1 cellular context compared by ENCODE assay signal in genomic region chr6:28751514-28751913, GRCh38.
TF ChIP-seq lines count a peak whose summit lies in the region.

No MANE protein-coding gene starts in this region.

TF ChIP-seq in K562, 482 proteins besides CTCF, POLR2A, EP300 and RAD21 (continues in another document):
- no peak for TF ChIP-seq ZNF75A (CRISPR knock-in tag; IDR thresholded peaks at IDR 0.05)
- no peak for TF ChIP-seq YBX1 (IDR thresholded peaks at IDR 0.05)
- no peak for TF ChIP-seq EWSR1 (IDR thresholded peaks at IDR 0.05; ENCODE audit: borderline replicate concordance, low read depth, partially characterized antibody)
- TF ChIP-seq GABPB1 (CRISPR knock-in tag; IDR thresholded peaks at IDR 0.05), result no peak
- no peak for TF ChIP-seq TAF15 (IDR thresholded peaks at IDR 0.05; ENCODE audit: low read depth, low read length)
- no peak; the same call in 1 of the 2 replicates for TF ChIP-seq EP400 (IDR thresholded peaks at IDR 0.05)
- no peak for TF ChIP-seq ZFP30 (CRISPR knock-in tag; IDR thresholded peaks at IDR 0.05; ENCODE audit: borderline replicate concordance)
- no peak for TF ChIP-seq THAP12 (CRISPR knock-in tag; IDR thresholded peaks at IDR 0.05)
- no peak for TF ChIP-seq SNRNP70 (optimal IDR thresholded peaks at IDR 0.05; ENCODE audit: low read depth, low read length)
- TF ChIP-seq MTA3 (IDR thresholded peaks at IDR 0.05; ENCODE audit: borderline replicate concordance), result peak; percentile 70
- no peak for TF ChIP-seq POLR2H (tag; IDR thresholded peaks at IDR 0.05; ENCODE audit: low read depth)
- TF ChIP-seq ZBTB17 (CRISPR knock-in tag; IDR thresholded peaks at IDR 0.05), result no peak
- no peak for TF ChIP-seq ZNF133 (CRISPR knock-in tag; IDR thresholded peaks at IDR 0.05)
- TF ChIP-seq DPF2 (IDR thresholded peaks at IDR 0.05), result peak; percentile 71
- no peak for TF ChIP-seq ZNF699 (CRISPR knock-in tag; IDR thresholded peaks at IDR 0.05; ENCODE audit: insufficient replicate concordance)
- no peak for TF ChIP-seq DDX20 (tag; IDR thresholded peaks at IDR 0.05; ENCODE audit: low read depth)
- 0 out of 2 replicates have a peak, but pooled peaks have one; percentile 14 for TF ChIP-seq DIDO1 (tag; IDR thresholded peaks at IDR 0.05; ENCODE audit: low read depth)
- no peak for TF ChIP-seq E2F1 (CRISPR knock-in tag; IDR thresholded peaks at IDR 0.05)
- TF ChIP-seq TCF15 (CRISPR knock-in tag; IDR thresholded peaks at IDR 0.05), result no peak
- TF ChIP-seq CREM (IDR thresholded peaks at IDR 0.05; ENCODE audit: low read depth), result no peak
- TF ChIP-seq CTCFL (IDR thresholded peaks at IDR 0.05; ENCODE audit: borderline replicate concordance, insufficient read depth, low read depth, low read length, poor library complexity, severe bottlenecking), result no peak
- TF ChIP-seq ZNF79 (CRISPR knock-in tag; IDR thresholded peaks at IDR 0.05; ENCODE audit: low read depth), result no peak
- no peak for TF ChIP-seq ZNF124 (CRISPR knock-in tag; IDR thresholded peaks at IDR 0.05)
- no peak for TF ChIP-seq ESRRA (IDR thresholded peaks at IDR 0.05; ENCODE audit: borderline replicate concordance, low read depth)
- TF ChIP-seq ILK (tag; IDR thresholded peaks at IDR 0.05; ENCODE audit: borderline replicate concordance, low read depth), result no peak
- TF ChIP-seq ARID3B (CRISPR knock-in tag; IDR thresholded peaks at IDR 0.05; ENCODE audit: borderline replicate concordance), result no peak
- TF ChIP-seq L3MBTL2 (IDR thresholded peaks at IDR 0.05), result peak; percentile 49
- no peak for TF ChIP-seq U2AF2 (optimal IDR thresholded peaks at IDR 0.05; ENCODE audit: low read depth, low read length)
- TF ChIP-seq ERF (CRISPR knock-in tag; IDR thresholded peaks at IDR 0.05), result no peak
- TF ChIP-seq RFX5 (IDR thresholded peaks at IDR 0.05; ENCODE audit: low read depth, low read length), result no peak
- TF ChIP-seq KDM2B (CRISPR knock-in tag; IDR thresholded peaks at IDR 0.05), result no peak
- TF ChIP-seq MEIS2 (IDR thresholded peaks at IDR 0.05; ENCODE audit: partially characterized antibody), result no peak
- TF ChIP-seq RREB1 (CRISPR knock-in tag; IDR thresholded peaks at IDR 0.05), result no peak
- TF ChIP-seq SIN3B (IDR thresholded peaks at IDR 0.05; ENCODE audit: low read depth), result no peak
- no peak for TF ChIP-seq TSC22D4 (tag; IDR thresholded peaks at IDR 0.05)
- TF ChIP-seq RBM39 (optimal IDR thresholded peaks at IDR 0.05; ENCODE audit: low read depth, low read length), result no peak
- TF ChIP-seq NR0B1 (IDR thresholded peaks at IDR 0.05; ENCODE audit: partially characterized antibody), result no peak
- TF ChIP-seq ZNF384 (IDR thresholded peaks at IDR 0.05; ENCODE audit: low read depth, low read length), result no peak
- no peak for TF ChIP-seq GTF2F1 (IDR thresholded peaks at IDR 0.05; ENCODE audit: low read depth, low read length)
- TF ChIP-seq JUNB (CRISPR knock-in tag; conservative IDR thresholded peaks at IDR 0.05), result no peak
- no peak for TF ChIP-seq ZBTB5 (IDR thresholded peaks at IDR 0.05)
- TF ChIP-seq ZNF77 (CRISPR knock-in tag; IDR thresholded peaks at IDR 0.05), result no peak
- no peak for TF ChIP-seq ZBTB1 (CRISPR knock-in tag; IDR thresholded peaks at IDR 0.05; ENCODE audit: borderline replicate concordance, low read depth)
- TF ChIP-seq ZSCAN32 (CRISPR knock-in tag; IDR thresholded peaks at IDR 0.05), result no peak
- no peak for TF ChIP-seq SFPQ (IDR thresholded peaks at IDR 0.05; ENCODE audit: low read depth, low read length)
